9 cellular contexts compared by ENCODE assay signal in the genomic region with DNA sequence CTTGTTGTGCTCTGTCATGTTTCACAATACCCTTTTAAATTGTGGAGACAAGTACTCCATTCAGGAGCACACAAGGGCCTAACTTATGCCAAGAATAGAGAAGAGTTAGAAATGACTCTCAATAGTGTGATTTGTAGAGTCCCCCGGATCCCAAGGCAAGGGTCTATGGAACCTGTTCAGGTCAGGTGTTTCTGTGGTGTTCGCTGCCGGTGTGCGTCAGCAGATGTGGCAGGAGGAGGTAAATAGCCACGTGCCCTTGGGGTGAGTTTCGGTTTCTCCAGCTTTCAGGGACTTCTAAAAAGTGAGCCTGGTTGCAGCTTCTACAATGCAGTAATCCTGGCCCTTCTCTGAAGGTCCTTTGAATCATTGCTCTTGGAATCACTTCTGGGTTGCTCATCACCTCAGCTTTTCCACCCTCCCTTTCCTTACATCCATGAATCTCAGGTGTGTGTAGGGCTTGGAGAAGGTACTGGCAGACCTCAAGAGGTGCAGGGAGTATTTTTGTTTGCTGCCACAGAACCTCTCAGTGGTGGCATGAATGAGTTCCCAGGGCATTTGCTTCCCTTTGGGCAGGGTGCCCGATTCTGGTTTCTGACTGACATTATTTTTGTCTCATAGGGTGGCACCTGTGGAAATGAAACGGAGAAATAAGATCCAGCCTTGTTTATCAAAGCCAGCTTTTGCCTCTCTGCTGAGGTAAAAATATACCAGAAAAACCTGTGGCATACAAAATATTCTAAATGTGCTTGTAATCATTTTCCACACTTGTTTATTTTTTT. TPM values are rescaled to one million over a fixed set of nuclear protein-coding genes. Genes with fewer than 3 reads are reported as not detected.
DNase-seq lines count a peak whose midpoint lies in the region; ATAC-seq and TF ChIP-seq lines count a peak whose summit lies in the region.
"Had no signal": no experiment of that assay in that cellular context is flagged by ENCODE, and none has a peak within 500 bp of the region (broad histone marks: within the 10 kb centered on the region; RNA-seq: fewer than 3 reads in every experiment).

No MANE protein-coding gene starts in this region.

- H3K36me3 ChIP-seq in mammary epithelial cell (ENCODE audit: insufficient read depth, low read length): no peaks in the 10 kb centered on the region

- WGBS in mammary epithelial cell (ENCODE audit: low coverage, missing lambda C conversion rate): 22% methylated on average over 8 of the region's 8 CpGs

- no peaks in the 10 kb centered on the region for H3K4me1 ChIP-seq in mammary epithelial cell (ENCODE audit: insufficient read depth, low read length)

- intact Hi-C loops in mammary epithelial cell (cut with micrococcal nuclease): no loop called here

- H3K79me2 ChIP-seq in mammary epithelial cell (ENCODE audit: insufficient read depth, low read length): no peaks in the 10 kb centered on the region

- no peak overlapping the region for H3K4me3 ChIP-seq in mammary epithelial cell (replicated peaks in 1 of 3; ENCODE audit: insufficient read depth in 1 of 3, low read depth in 2 of 3, low read length in 3 of 3)

- H3K4me2 ChIP-seq in mammary epithelial cell (ENCODE audit: insufficient read depth, low read depth, low read length): peak overlapping the region; percentile 63

- peak; percentile 87 for ATAC-seq in GM19372 (IDR thresholded peaks at IDR 0.05; ENCODE audit: low read depth, unreplicated experiment)
- ATAC-seq in HG03039 (IDR thresholded peaks at IDR 0.05; ENCODE audit: unreplicated experiment): peak; percentile 58

- H3K27ac ChIP-seq in mammary epithelial cell (ENCODE audit: insufficient read depth, low read depth, low read length): peak overlapping the region; percentile 13

- no peak for TF ChIP-seq CTCF in mammary epithelial cell (conservative IDR thresholded peaks at IDR 0.05 in 1 of 2, IDR thresholded peaks at IDR 0.05 in 1 of 2; ENCODE audit: extremely low read depth in 1 of 2, insufficient read depth in 1 of 2, low read depth in 1 of 2, low read length in 2 of 2)

- CTCF ChIA-PET in mammary epithelial cell (lab: Charles Lee; ENCODE audit: low non-redundant PET): no interaction called here

- in situ Hi-C loops in mammary epithelial cell (cut with MboI; ENCODE audit: low sequenced_read_pairs in 2 of 2): no loop called here

- no peaks in the 10 kb centered on the region for H3K9me3 ChIP-seq in mammary epithelial cell (replicated peaks; ENCODE audit: insufficient read depth, low read length)

- no peak overlapping the region for H3K9ac ChIP-seq in mammary epithelial cell (ENCODE audit: insufficient read depth, low read length)

- DNase-seq in mammary epithelial cell (peak; percentile 88), renal cortical epithelial cell (ENCODE audit: low read depth) (peak; percentile 37), NCI-H82 treated with DMSO at 0.1 percent for 48 hours (lab: John Stamatoyannopoulos, UW; ENCODE audit: unreplicated experiment) (no peak), hepatic stellate cell (ENCODE audit: low spot score) (no peak), NCI-H1417 treated with DMSO at 0.1 percent for 48 hours (lab: John Stamatoyannopoulos, UW) (no peak)
- DNase-seq in activated CD4-positive, alpha-beta T cell treated with anti-CD3 and anti-CD28 coated beads for 48 hours: no peak
- DNase-seq: NCI-H1105 had no signal

- dilution Hi-C loops in mammary epithelial cell (cut with HindIII; ENCODE audit: low sequenced_read_pairs): no loop called here

- no peaks in the 10 kb centered on the region for H3K27me3 ChIP-seq in mammary epithelial cell (ENCODE audit: insufficient read depth, low read length)

- peak overlapping the region; percentile 72 for H2AFZ ChIP-seq in mammary epithelial cell (ENCODE audit: low read depth, low read length)

- H4K20me1 ChIP-seq in mammary epithelial cell (ENCODE audit: insufficient read depth, low read length): no peaks in the 10 kb centered on the region

- BruUV-seq in mammary epithelial cell (replicated peaks; lab: Mats Ljungman, UMichigan): no TSS peak

RNA-seq across cellular contexts. Expression of a gene that starts 7.3 kb away (rescaled TPM):
- total RNA-seq in mammary epithelial cell (1 to 10 TPM; 5.8 to 7.0 TPM), renal cortical epithelial cell (1.4 and 3.1 TPM in 2 replicates)
- polyA plus RNA-seq in mammary epithelial cell: 3.6 TPM
- not detected for polyA minus RNA-seq in mammary epithelial cell

Comparison
In these comparisons a context has a peak if more than half of its experiments do, and no peak if none do; other contexts are left out.
1. DNase-seq: peak in mammary epithelial cell (single experiment) and renal cortical epithelial cell (single experiment); none in NCI-H82 treated with DMSO at 0.1 percent for 48 hours (single experiment), hepatic stellate cell (single experiment), NCI-H1417 treated with DMSO at 0.1 percent for 48 hours (single experiment) and activated CD4-positive, alpha-beta T cell treated with anti-CD3 and anti-CD28 coated beads for 48 hours (single experiment).